ENCODE assay signal across 8 cellular contexts in genomic region chr11:65873280-65874156, GRCh38. TPM values are rescaled to one million over a fixed set of nuclear protein-coding genes. Genes with fewer than 3 reads are reported as not detected.
DNase-seq lines count a peak whose midpoint lies in the region; ATAC-seq, FAIRE-seq and TF ChIP-seq lines count a peak whose summit lies in the region.

No MANE protein-coding gene starts in this region.

- H3K9me3 ChIP-seq in esophagus squamous epithelium, result no peaks in the 10 kb centered on the region

- H3K27ac Mint-ChIP-seq in naive B cell, result peak overlapping the region; percentile 84 to 98 (median 97)
- peak overlapping the region; percentile 93 for H3K27ac Mint-ChIP-seq in stimulated activated naive B cell treated with anti-CD40 and anti-IgM and Interleukin-4, amounts not matched to agents 10 μg/mL and 1 μg/mL and 100 μg/mL, for 72 hours

- H3K4me3 ChIP-seq in esophagus squamous epithelium, result peak overlapping the region; percentile 35 to 73 (median 61)

- peak; percentile 55 for FAIRE-seq in RCC 7860 (lab: Jason Lieb, UNC)

- intact Hi-C loops in esophagus squamous epithelium (cut with DNase I), result no loop called here

- H3K4me1 ChIP-seq in esophagus squamous epithelium, result peaks cover 16 to 46% (median 18%) of the 10 kb centered on the region in 3 donors

- 14 to 38% methylated on average over 6 to 19 of the region's 55 CpGs for WGBS in esophagus squamous epithelium, 2 donors

- DNase-seq in DMS53 (lab: John Stamatoyannopoulos, UW), result peak; percentile 97
- peak; percentile 86 to 88 for DNase-seq in Kasumi-1 (lab: John Stamatoyannopoulos, UW)
- DNase-seq in RCC 7860 (ENCODE audit: low spot score), result peak; percentile 77
- DNase-seq in activated T-helper 1 cell treated with Interleukin-2 at 50 U/mL for 16 hours (ENCODE audit: low read depth), result peak; percentile 96
- peak; percentile 66 for DNase-seq in esophagus squamous epithelium (lab: John Stamatoyannopoulos, UW)
- DNase-seq in naive B cell, result peak; percentile 98
- peak; percentile 93 for DNase-seq in stimulated activated naive B cell treated with anti-CD40 and anti-IgM and Interleukin-4, amounts not matched to agents 10 μg/mL and 1 μg/mL and 100 μg/mL, for 72 hours

- H3K27me3 ChIP-seq in esophagus squamous epithelium, result no peaks in the 10 kb centered on the region

- peak in 3 of 4 donors; percentile 48 to 94 (median 58) for TF ChIP-seq POLR2A in esophagus squamous epithelium (IDR thresholded peaks at IDR 0.05)

- H3K4me1 Mint-ChIP-seq in naive B cell, result peaks cover 22% of the 10 kb centered on the region in 3 donors
- H3K4me1 Mint-ChIP-seq in stimulated activated naive B cell treated with anti-CD40 and anti-IgM and Interleukin-4, amounts not matched to agents 10 μg/mL and 1 μg/mL and 100 μg/mL, for 72 hours, result peaks cover 23 to 28% of the 10 kb centered on the region in 2 donors

- ATAC-seq in GM21825 (IDR thresholded peaks at IDR 0.05; ENCODE audit: unreplicated experiment), result peak; percentile 64
- ATAC-seq in naive B cell (ENCODE audit: low read depth in 2 of 2), result peak; percentile 88 to 92
- ATAC-seq in stimulated activated naive B cell treated with anti-CD40 and anti-IgM and Interleukin-4, amounts not matched to agents 10 μg/mL and 1 μg/mL and 100 μg/mL, for 72 hours (replicated peaks), result peak; percentile 78 to 89

- H3K27me3 Mint-ChIP-seq in naive B cell, result peaks cover 0 to 7% (median 0%) of the 10 kb centered on the region in 3 donors
- peaks cover 0 to 8% of the 10 kb centered on the region in 2 donors for H3K27me3 Mint-ChIP-seq in stimulated activated naive B cell treated with anti-CD40 and anti-IgM and Interleukin-4, amounts not matched to agents 10 μg/mL and 1 μg/mL and 100 μg/mL, for 72 hours

- TF ChIP-seq CTCF in esophagus squamous epithelium (IDR thresholded peaks at IDR 0.05), result peak in 1 of 6 experiments; percentile 21

- H3K36me3 ChIP-seq in esophagus squamous epithelium, result no peaks in the 10 kb centered on the region

- peak overlapping the region; percentile 81 to 95 (median 87) for H3K27ac ChIP-seq in esophagus squamous epithelium

- no peaks in the 10 kb centered on the region for H3K36me3 Mint-ChIP-seq in naive B cell
- peaks cover 0 to 2% of the 10 kb centered on the region in 2 donors for H3K36me3 Mint-ChIP-seq in stimulated activated naive B cell treated with anti-CD40 and anti-IgM and Interleukin-4, amounts not matched to agents 10 μg/mL and 1 μg/mL and 100 μg/mL, for 72 hours

- H3K9me3 Mint-ChIP-seq in naive B cell, result no peaks in the 10 kb centered on the region
- H3K9me3 Mint-ChIP-seq in stimulated activated naive B cell treated with anti-CD40 and anti-IgM and Interleukin-4, amounts not matched to agents 10 μg/mL and 1 μg/mL and 100 μg/mL, for 72 hours, result no peaks in the 10 kb centered on the region

- H3K4me3 Mint-ChIP-seq in naive B cell, result peak overlapping the region; percentile 83 to 94 (median 89)
- peak overlapping the region; percentile 85 to 86 for H3K4me3 Mint-ChIP-seq in stimulated activated naive B cell treated with anti-CD40 and anti-IgM and Interleukin-4, amounts not matched to agents 10 μg/mL and 1 μg/mL and 100 μg/mL, for 72 hours

RNA-seq across cellular contexts. Expression of gene EFEMP2, which starts 0.9 kb away (rescaled TPM):
- 10 to 100 TPM in 2 of 4 donors, 1 to 10 TPM in 2; 3.6 to 29.0 (median 10.2) TPM for total RNA-seq in esophagus squamous epithelium
- 1 to 10 TPM in 2 of 6 donors, under 1 TPM in 1, not detected in 3; 0.29 to 1.5 (median 1.1) TPM for polyA plus RNA-seq in naive B cell (ENCODE audit: low read depth in 6 of 6)

RNA-seq across cellular contexts. Expression of gene CTSW, which starts 6.1 kb away (rescaled TPM):
- 1 to 10 TPM in 3 of 4 donors, under 1 TPM in 1; 0.21 to 3.6 (median 1.8) TPM for total RNA-seq in esophagus squamous epithelium
- 1 to 10 TPM in 5 of 6 donors, under 1 TPM in 1; 0.68 to 7.2 (median 3.0) TPM for polyA plus RNA-seq in naive B cell (ENCODE audit: low read depth in 6 of 6)

RNA-seq across cellular contexts. Expression of gene MUS81, which starts 13.3 kb away (rescaled TPM):
- total RNA-seq in esophagus squamous epithelium, result 10 to 100 TPM; 17.6 to 36.2 (median 31.1) TPM
- 10 to 100 TPM in 5 of 6 donors, 1 to 10 TPM in 1; 3.2 to 32.0 (median 22.8) TPM for polyA plus RNA-seq in naive B cell (ENCODE audit: low read depth in 6 of 6)

RNA-seq across cellular contexts. Expression of gene FIBP, which starts 14.8 kb away (rescaled TPM):
- 10 to 100 TPM; 35.7 to 60.1 (median 38.4) TPM for total RNA-seq in esophagus squamous epithelium
- 100 to 1,000 TPM in 4 of 6 donors, 10 to 100 TPM in 2; 91.2 to 191 (median 107) TPM for polyA plus RNA-seq in naive B cell (ENCODE audit: low read depth in 6 of 6)

RNA-seq across cellular contexts. Expression of gene CFL1, which starts 15.5 kb away (rescaled TPM):
- 100 to 1,000 TPM; 453 to 833 (median 750) TPM for total RNA-seq in esophagus squamous epithelium
- 1,000 to 10,000 TPM; 1,822 to 2,570 (median 2,214) TPM for polyA plus RNA-seq in naive B cell (ENCODE audit: low read depth in 6 of 6)

Comparison
In these comparisons a context has a peak if more than half of its experiments do, and no peak if none do; other contexts are left out.
1. Peak in every context shown above with its lines: DNase-seq, ATAC-seq, H3K4me3 ChIP-seq and H3K27ac ChIP-seq.